In genomic region chr14:57051633-57052032, GRCh38 we compare ENCODE assay signal across 2 cellular contexts.
TF ChIP-seq lines count a peak whose summit lies in the region.

No MANE protein-coding gene starts in this region.

TF ChIP-seq in HCT116, 20 proteins besides CTCF, POLR2A, EP300 and RAD21 (continued from another document):
- TF ChIP-seq ATF3 (IDR thresholded peaks at IDR 0.05) = no peak
- no peak for TF ChIP-seq CBX3 (IDR thresholded peaks at IDR 0.05; ENCODE audit: low read depth)
- no peak for TF ChIP-seq EGR1 (IDR thresholded peaks at IDR 0.05; ENCODE audit: low read depth)
- no peak for TF ChIP-seq CEBPB (IDR thresholded peaks at IDR 0.05; ENCODE audit: low read depth)
- TF ChIP-seq FOSL1 (IDR thresholded peaks at IDR 0.05; ENCODE audit: low read depth) = no peak
- no peak for TF ChIP-seq YY1 (IDR thresholded peaks at IDR 0.05; ENCODE audit: extremely low read depth, insufficient replicate concordance, low read depth, low read length)
- no peak for TF ChIP-seq ZNF274 (IDR thresholded peaks at IDR 0.05; ENCODE audit: low read depth, low read length)
- TF ChIP-seq POLR2AphosphoS5 (IDR thresholded peaks at IDR 0.05; ENCODE audit: low read depth, low read length) = no peak
- TF ChIP-seq, protein P1, sequence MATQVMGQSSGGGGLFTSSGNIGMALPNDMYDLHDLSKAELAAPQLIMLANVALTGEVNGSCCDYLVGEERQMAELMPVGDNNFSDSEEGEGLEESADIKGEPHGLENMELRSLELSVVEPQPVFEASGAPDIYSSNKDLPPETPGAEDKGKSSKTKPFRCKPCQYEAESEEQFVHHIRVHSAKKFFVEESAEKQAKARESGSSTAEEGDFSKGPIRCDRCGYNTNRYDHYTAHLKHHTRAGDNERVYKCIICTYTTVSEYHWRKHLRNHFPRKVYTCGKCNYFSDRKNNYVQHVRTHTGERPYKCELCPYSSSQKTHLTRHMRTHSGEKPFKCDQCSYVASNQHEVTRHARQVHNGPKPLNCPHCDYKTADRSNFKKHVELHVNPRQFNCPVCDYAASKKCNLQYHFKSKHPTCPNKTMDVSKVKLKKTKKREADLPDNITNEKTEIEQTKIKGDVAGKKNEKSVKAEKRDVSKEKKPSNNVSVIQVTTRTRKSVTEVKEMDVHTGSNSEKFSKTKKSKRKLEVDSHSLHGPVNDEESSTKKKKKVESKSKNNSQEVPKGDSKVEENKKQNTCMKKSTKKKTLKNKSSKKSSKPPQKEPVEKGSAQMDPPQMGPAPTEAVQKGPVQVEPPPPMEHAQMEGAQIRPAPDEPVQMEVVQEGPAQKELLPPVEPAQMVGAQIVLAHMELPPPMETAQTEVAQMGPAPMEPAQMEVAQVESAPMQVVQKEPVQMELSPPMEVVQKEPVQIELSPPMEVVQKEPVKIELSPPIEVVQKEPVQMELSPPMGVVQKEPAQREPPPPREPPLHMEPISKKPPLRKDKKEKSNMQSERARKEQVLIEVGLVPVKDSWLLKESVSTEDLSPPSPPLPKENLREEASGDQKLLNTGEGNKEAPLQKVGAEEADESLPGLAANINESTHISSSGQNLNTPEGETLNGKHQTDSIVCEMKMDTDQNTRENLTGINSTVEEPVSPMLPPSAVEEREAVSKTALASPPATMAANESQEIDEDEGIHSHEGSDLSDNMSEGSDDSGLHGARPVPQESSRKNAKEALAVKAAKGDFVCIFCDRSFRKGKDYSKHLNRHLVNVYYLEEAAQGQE (IDR thresholded peaks at IDR 0.05; ENCODE audit: low read depth) = no peak
- TF ChIP-seq ELF1 (IDR thresholded peaks at IDR 0.05; ENCODE audit: borderline replicate concordance, low read depth) = no peak
- TF ChIP-seq EZH2 (IDR thresholded peaks at IDR 0.05) = no peak
- TF ChIP-seq ZFX (IDR thresholded peaks at IDR 0.05) = no peak
- no peak for TF ChIP-seq JUND (IDR thresholded peaks at IDR 0.05)
- no peak for TF ChIP-seq EZH2phosphoT487 (IDR thresholded peaks at IDR 0.05; ENCODE audit: borderline replicate concordance)
- TF ChIP-seq SRF (IDR thresholded peaks at IDR 0.05; ENCODE audit: low read depth) = no peak
- no peak for TF ChIP-seq SIN3A (IDR thresholded peaks at IDR 0.05; ENCODE audit: low read depth)
- TF ChIP-seq, protein P2, sequence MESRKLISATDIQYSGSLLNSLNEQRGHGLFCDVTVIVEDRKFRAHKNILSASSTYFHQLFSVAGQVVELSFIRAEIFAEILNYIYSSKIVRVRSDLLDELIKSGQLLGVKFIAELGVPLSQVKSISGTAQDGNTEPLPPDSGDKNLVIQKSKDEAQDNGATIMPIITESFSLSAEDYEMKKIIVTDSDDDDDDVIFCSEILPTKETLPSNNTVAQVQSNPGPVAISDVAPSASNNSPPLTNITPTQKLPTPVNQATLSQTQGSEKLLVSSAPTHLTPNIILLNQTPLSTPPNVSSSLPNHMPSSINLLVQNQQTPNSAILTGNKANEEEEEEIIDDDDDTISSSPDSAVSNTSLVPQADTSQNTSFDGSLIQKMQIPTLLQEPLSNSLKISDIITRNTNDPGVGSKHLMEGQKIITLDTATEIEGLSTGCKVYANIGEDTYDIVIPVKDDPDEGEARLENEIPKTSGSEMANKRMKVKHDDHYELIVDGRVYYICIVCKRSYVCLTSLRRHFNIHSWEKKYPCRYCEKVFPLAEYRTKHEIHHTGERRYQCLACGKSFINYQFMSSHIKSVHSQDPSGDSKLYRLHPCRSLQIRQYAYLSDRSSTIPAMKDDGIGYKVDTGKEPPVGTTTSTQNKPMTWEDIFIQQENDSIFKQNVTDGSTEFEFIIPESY (IDR thresholded peaks at IDR 0.05; ENCODE audit: extremely low read depth, insufficient replicate concordance, low read length) = no peak
- no peak for TF ChIP-seq SP1 (IDR thresholded peaks at IDR 0.05; ENCODE audit: low read depth)

TF ChIP-seq in WTC11, 78 proteins besides CTCF, POLR2A, EP300 and RAD21 (continued from another document):
- TF ChIP-seq, protein P3, sequence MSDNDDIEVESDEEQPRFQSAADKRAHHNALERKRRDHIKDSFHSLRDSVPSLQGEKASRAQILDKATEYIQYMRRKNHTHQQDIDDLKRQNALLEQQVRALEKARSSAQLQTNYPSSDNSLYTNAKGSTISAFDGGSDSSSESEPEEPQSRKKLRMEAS (CRISPR knock-in tag; IDR thresholded peaks at IDR 0.05) = no peak
- no peak for TF ChIP-seq ATF3 (CRISPR knock-in tag; conservative IDR thresholded peaks at IDR 0.05)
- no peak for TF ChIP-seq SMAD3 (CRISPR knock-in tag; IDR thresholded peaks at IDR 0.05; ENCODE audit: borderline replicate concordance)
- TF ChIP-seq ZNF281 (CRISPR knock-in tag; IDR thresholded peaks at IDR 0.05) = no peak
- TF ChIP-seq TCF7 (CRISPR knock-in tag; IDR thresholded peaks at IDR 0.05; ENCODE audit: low read depth) = no peak
- TF ChIP-seq ZNF219 (CRISPR knock-in tag; IDR thresholded peaks at IDR 0.05; ENCODE audit: borderline replicate concordance) = no peak
- TF ChIP-seq, protein P4, sequence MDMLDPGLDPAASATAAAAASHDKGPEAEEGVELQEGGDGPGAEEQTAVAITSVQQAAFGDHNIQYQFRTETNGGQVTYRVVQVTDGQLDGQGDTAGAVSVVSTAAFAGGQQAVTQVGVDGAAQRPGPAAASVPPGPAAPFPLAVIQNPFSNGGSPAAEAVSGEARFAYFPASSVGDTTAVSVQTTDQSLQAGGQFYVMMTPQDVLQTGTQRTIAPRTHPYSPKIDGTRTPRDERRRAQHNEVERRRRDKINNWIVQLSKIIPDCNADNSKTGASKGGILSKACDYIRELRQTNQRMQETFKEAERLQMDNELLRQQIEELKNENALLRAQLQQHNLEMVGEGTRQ (CRISPR knock-in tag; IDR thresholded peaks at IDR 0.05) = no peak
- TF ChIP-seq ZNF396 (CRISPR knock-in tag; IDR thresholded peaks at IDR 0.05; ENCODE audit: borderline replicate concordance) = no peak
- TF ChIP-seq SOX15 (CRISPR knock-in tag; IDR thresholded peaks at IDR 0.05) = no peak
- TF ChIP-seq CREM (CRISPR knock-in tag; IDR thresholded peaks at IDR 0.05) = no peak
